Comparison of ENCODE assay signal across 16 cellular contexts in the genomic region with DNA sequence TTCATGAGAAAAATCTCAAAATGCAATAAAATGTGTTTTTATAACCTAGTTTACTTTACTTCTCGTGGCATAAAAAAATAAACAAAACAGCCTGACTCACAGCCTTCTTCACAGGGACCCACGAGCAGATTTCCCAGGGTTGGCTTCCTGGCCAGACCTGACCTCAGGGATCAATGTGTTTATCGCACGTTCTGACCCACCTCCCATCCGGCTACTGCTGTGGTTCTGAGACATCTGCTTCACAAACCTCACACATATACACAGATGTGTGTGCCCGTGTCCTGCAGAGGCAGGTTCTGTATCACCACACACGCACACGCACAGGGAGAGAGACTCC.
DNase-seq lines count a peak whose midpoint lies in the region; ATAC-seq and TF ChIP-seq lines count a peak whose summit lies in the region.
"Had no signal": no experiment of that assay in that cellular context is flagged by ENCODE, and none has a peak within 500 bp of the region (broad histone marks: within the 10 kb centered on the region; RNA-seq: fewer than 3 reads in every experiment).

No MANE protein-coding gene starts in this region.

- peaks cover 2 to 41% (median 14%) of the 10 kb centered on the region in 4 donors for H3K36me3 ChIP-seq in sigmoid colon

- intact Hi-C loops in sigmoid colon (cut with DNase I) = no loop called here
- intact Hi-C loops in Right ventricle myocardium superior (cut with DNase I) = no loop called here

- H3K27ac ChIP-seq in sigmoid colon = peak overlapping the region in 3 of 4 donors; percentile 66 to 98 (median 87)
- H3K27ac ChIP-seq: KMS-11, skin epidermis had no signal

- peaks cover 0 to 80% (median 72%) of the 10 kb centered on the region in 4 donors for H3K4me1 ChIP-seq in sigmoid colon

- WGBS in sigmoid colon, 2 donors = 37 to 45% methylated on average over 8 of the region's 8 CpGs

- ATAC-seq in HG02571 (IDR thresholded peaks at IDR 0.05; ENCODE audit: unreplicated experiment) (no peak), GM18909 (IDR thresholded peaks at IDR 0.05; ENCODE audit: poor library complexity, unreplicated experiment) (no peak), Right ventricle myocardium superior (ENCODE audit: poor library complexity) (no peak)
- ATAC-seq: activated CD4-positive, alpha-beta T cell treated with anti-CD3 and anti-CD28 coated beads for 36 hours had no signal

- no peaks in the 10 kb centered on the region for H3K9me3 ChIP-seq in sigmoid colon

- TF ChIP-seq CTCF in foreskin fibroblast (IDR thresholded peaks at IDR 0.05; ENCODE audit: low read depth, low read length) (no peak), sigmoid colon (IDR thresholded peaks at IDR 0.05) (no peak)

- no peaks in the 10 kb centered on the region for H3K27me3 ChIP-seq in sigmoid colon

- H3K4me3 ChIP-seq in foreskin fibroblast (ENCODE audit: low read depth in 1 of 2, low read length in 2 of 2) = no peak overlapping the region
- H3K4me3 ChIP-seq in sigmoid colon = no peak overlapping the region
- H3K4me3 ChIP-seq: skin epidermis had no signal

- DNase-seq in H4 (ENCODE audit: low spot score) (peak; percentile 86), astrocyte of the hippocampus (ENCODE audit: low read depth, low spot score) (peak; percentile 50), foreskin fibroblast (peak; percentile 87 to 89), sigmoid colon (no peak), DMS 273 (lab: John Stamatoyannopoulos, UW; ENCODE audit: unreplicated experiment) (no peak), Right ventricle myocardium superior (no peak)
- DNase-seq: activated CD4-positive, alpha-beta T cell treated with anti-CD3 and anti-CD28 coated beads for 36 hours; activated naive CD4-positive, alpha-beta T cell; islet precursor cell; NCI-H146; SIG-M5; stimulated activated naive CD4-positive, alpha-beta T cell had no signal

- TF ChIP-seq POLR2A in sigmoid colon (IDR thresholded peaks at IDR 0.05) = no peak

- no peak for TF ChIP-seq EP300 in sigmoid colon (IDR thresholded peaks at IDR 0.05)

Comparison
In these comparisons a context has a peak if more than half of its experiments do, and no peak if none do; other contexts are left out.
1. DNase-seq: peak in H4 (single experiment), astrocyte of the hippocampus (single experiment) and foreskin fibroblast (2 of 2); none in sigmoid colon (single experiment), DMS 273 (single experiment) and Right ventricle myocardium superior (single experiment).